In the genomic region with DNA sequence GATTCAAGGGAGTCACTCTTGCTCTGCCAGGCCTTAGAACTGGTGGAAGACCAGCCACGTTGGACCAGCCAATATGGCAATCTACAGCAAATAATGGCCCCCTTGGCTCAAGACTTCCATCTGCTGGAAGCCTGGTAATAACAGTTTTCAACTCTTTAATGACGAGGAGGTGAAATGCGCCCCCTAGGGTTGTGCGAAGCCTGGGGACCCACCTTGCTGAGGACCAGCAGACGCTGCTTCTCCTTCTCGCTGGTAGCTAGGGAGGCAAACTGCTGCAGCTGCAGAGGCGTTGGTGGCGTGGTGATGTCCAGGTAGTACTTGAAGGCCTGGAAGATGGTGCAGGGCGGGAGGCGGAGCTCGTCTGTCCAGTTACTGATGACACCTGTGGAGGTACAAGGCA, we compare ENCODE assay signal across 19 cellular contexts. TPM values are rescaled to one million over a fixed set of nuclear protein-coding genes. Genes with fewer than 3 reads are reported as not detected.
DNase-seq lines count a peak whose midpoint lies in the region; ATAC-seq and TF ChIP-seq lines count a peak whose summit lies in the region.
"Had no signal": no experiment of that assay in that cellular context is flagged by ENCODE, and none has a peak within 500 bp of the region (broad histone marks: within the 10 kb centered on the region; RNA-seq: fewer than 3 reads in every experiment).

No MANE protein-coding gene starts in this region.

- H2AFZ ChIP-seq in neural progenitor cell (replicated peaks) (no peak overlapping the region), PC-9 (no peak overlapping the region)

- no peak for ATAC-seq in activated CD4-positive, alpha-beta T cell treated with anti-CD3 and anti-CD28 coated beads for 36 hours
- ATAC-seq in activated T-helper 17 cell treated with anti-CD3 and anti-CD28 coated beads, Interleukin-2, amount 50 U/mL, for 72 hours (replicated peaks) = no peak

- H3K4me3 Mint-ChIP-seq in activated CD4-positive, alpha-beta T cell treated with anti-CD3 and anti-CD28 coated beads for 36 hours = no peak overlapping the region
- H3K4me3 Mint-ChIP-seq in neural progenitor cell = no peak overlapping the region
- H3K4me3 Mint-ChIP-seq in activated T-helper 17 cell treated with anti-CD3 and anti-CD28 coated beads, Interleukin-2, amount 50 U/mL, for 72 hours = no peak overlapping the region
- H3K4me3 Mint-ChIP-seq: activated B cell treated with CpG ODN at 0.5 μM for 24 hours; T-helper 1 cell treated with Interleukin-12 subunit alpha and Interleukin-12 subunit beta and Interleukin-4 antibody, amounts not matched to agents 30 μg/mL and 1 μg/mL, for 36 hours had no signal

- no peaks in the 10 kb centered on the region for H3K9me3 ChIP-seq in neural progenitor cell (ENCODE audit: low read depth)
- H3K9me3 ChIP-seq in PC-9 (ENCODE audit: insufficient read depth, low read depth) = no peaks in the 10 kb centered on the region
- H3K9me3 ChIP-seq: esophagus squamous epithelium, HAP-1, MG63 had no signal

- H3K4me2 ChIP-seq in neural progenitor cell (no peak overlapping the region), PC-9 (no peak overlapping the region)

- peaks cover 18% of the 10 kb centered on the region for H3K27me3 Mint-ChIP-seq in activated CD4-positive, alpha-beta T cell treated with anti-CD3 and anti-CD28 coated beads for 36 hours
- H3K27me3 Mint-ChIP-seq in neural progenitor cell (ENCODE audit: insufficient read depth, low read depth) = peaks cover 2% of the 10 kb centered on the region
- H3K27me3 Mint-ChIP-seq in activated T-helper 17 cell treated with anti-CD3 and anti-CD28 coated beads, Interleukin-2, amount 50 U/mL, for 72 hours = peaks cover 35% of the 10 kb centered on the region

- POLR2A ChIA-PET in activated CD4-positive, alpha-beta T cell treated with anti-CD3 and anti-CD28 coated beads for 36 hours (lab: Charles Lee) = no interaction called here
- POLR2A ChIA-PET in PC-9 (lab: Charles Lee; ENCODE audit: unreplicated experiment) = no interaction called here

- H3K27ac ChIP-seq in neural progenitor cell = no peak overlapping the region
- H3K27ac ChIP-seq in PC-9 = no peak overlapping the region
- H3K27ac ChIP-seq: esophagus squamous epithelium had no signal

- no peaks in the 10 kb centered on the region for H3F3A ChIP-seq in neural progenitor cell (ENCODE audit: low read depth)
- H3F3A ChIP-seq in PC-9 (ENCODE audit: insufficient read depth, low read depth) = no peaks in the 10 kb centered on the region

- H3K36me3 ChIP-seq in neural progenitor cell = no peaks in the 10 kb centered on the region
- H3K36me3 ChIP-seq in PC-9 (ENCODE audit: low read depth) = no peaks in the 10 kb centered on the region
- H3K36me3 ChIP-seq: esophagus squamous epithelium, HAP-1, MG63 had no signal

- H3K4me3 ChIP-seq in neural progenitor cell (no peak overlapping the region), PC-9 (no peak overlapping the region)
- H3K4me3 ChIP-seq: esophagus squamous epithelium, HAP-1, lung, MG63 had no signal

- no peaks in the 10 kb centered on the region for H3K27me3 ChIP-seq in neural progenitor cell
- peaks cover 91% of the 10 kb centered on the region for H3K27me3 ChIP-seq in PC-9 (ENCODE audit: insufficient read depth, low read depth)
- H3K27me3 ChIP-seq: MG63 had no signal

- CTCF ChIA-PET in activated CD4-positive, alpha-beta T cell treated with anti-CD3 and anti-CD28 coated beads for 36 hours (lab: Charles Lee) = interaction anchor here (1.0 to 1.3 kb wide), 2 partner anchors 21 to 606 kb away, joined by 4 read pairs; no protein-coding TSS in a partner anchor
- CTCF ChIA-PET in PC-9 (lab: Charles Lee) = no interaction called here

- H3K9me3 Mint-ChIP-seq in activated CD4-positive, alpha-beta T cell treated with anti-CD3 and anti-CD28 coated beads for 36 hours (ENCODE audit: low read depth) = no peaks in the 10 kb centered on the region
- H3K9me3 Mint-ChIP-seq in neural progenitor cell = peaks cover 2% of the 10 kb centered on the region
- no peaks in the 10 kb centered on the region for H3K9me3 Mint-ChIP-seq in activated T-helper 17 cell treated with anti-CD3 and anti-CD28 coated beads, Interleukin-2, amount 50 U/mL, for 72 hours
- H3K9me3 Mint-ChIP-seq: activated B cell treated with CpG ODN at 0.5 μM for 24 hours; T-helper 1 cell treated with Interleukin-12 subunit alpha and Interleukin-12 subunit beta and Interleukin-4 antibody, amounts not matched to agents 30 μg/mL and 1 μg/mL, for 36 hours had no signal

- intact Hi-C loops in activated CD4-positive, alpha-beta T cell treated with anti-CD3 and anti-CD28 coated beads for 36 hours (cut with DNase I, micrococcal nuclease) = no loop called here
- intact Hi-C loops in PC-9 (cut with micrococcal nuclease; ENCODE audit: unreplicated experiment) = loop anchor here (10.0 kb wide), 1 partner anchor 133 kb away; the partner anchor contains the start of gene NOS1

- no peak overlapping the region for H3K9ac ChIP-seq in neural progenitor cell

- H3K9me2 ChIP-seq in PC-9 (ENCODE audit: insufficient read depth) = no peaks in the 10 kb centered on the region

- DNase-seq in activated CD4-positive, alpha-beta T cell treated with anti-CD3 and anti-CD28 coated beads for 36 hours = peak; percentile 17
- DNase-seq in activated CD4-positive, alpha-beta T cell treated with anti-CD3 and anti-CD28 coated beads, Interleukin-2, amount 50 U/mL, for 4 hours = no peak
- DNase-seq in HT-29 (ENCODE audit: low spot score) (peak; percentile 4), RPMI8226 (peak; percentile 48), neural progenitor cell (ENCODE audit: low spot score) (no peak), PC-9 (no peak), NCI-H2029 (lab: John Stamatoyannopoulos, UW) (no peak)
- DNase-seq: activated B cell treated with CpG ODN at 0.5 μM for 24 hours, caudate nucleus, esophagus squamous epithelium, glutamatergic neuron, MG63, NCI-H2081 treated with DMSO at 0.1 percent for 48 hours, NCI-H774, Right ventricle myocardium superior had no signal

- H3K36me3 Mint-ChIP-seq in activated CD4-positive, alpha-beta T cell treated with anti-CD3 and anti-CD28 coated beads for 36 hours (ENCODE audit: low read depth) = no peaks in the 10 kb centered on the region
- no peaks in the 10 kb centered on the region for H3K36me3 Mint-ChIP-seq in neural progenitor cell
- no peaks in the 10 kb centered on the region for H3K36me3 Mint-ChIP-seq in activated T-helper 17 cell treated with anti-CD3 and anti-CD28 coated beads, Interleukin-2, amount 50 U/mL, for 72 hours (ENCODE audit: low read depth)

- no peak overlapping the region for H3K27ac Mint-ChIP-seq in activated CD4-positive, alpha-beta T cell treated with anti-CD3 and anti-CD28 coated beads for 36 hours
- H3K27ac Mint-ChIP-seq in neural progenitor cell = no peak overlapping the region
- H3K27ac Mint-ChIP-seq in activated T-helper 17 cell treated with anti-CD3 and anti-CD28 coated beads, Interleukin-2, amount 50 U/mL, for 72 hours = no peak overlapping the region
- H3K27ac Mint-ChIP-seq: activated B cell treated with CpG ODN at 0.5 μM for 24 hours; T-helper 1 cell treated with Interleukin-12 subunit alpha and Interleukin-12 subunit beta and Interleukin-4 antibody, amounts not matched to agents 30 μg/mL and 1 μg/mL, for 36 hours had no signal

- TF ChIP-seq CTCF in neural progenitor cell (IDR thresholded peaks at IDR 0.05) (peak; percentile 35), PC-9 (conservative IDR thresholded peaks at IDR 0.05) (no peak)

- H3K4me1 ChIP-seq in neural progenitor cell (no peaks in the 10 kb centered on the region), PC-9 (replicated peaks; ENCODE audit: insufficient read depth) (no peaks in the 10 kb centered on the region)
- H3K4me1 ChIP-seq: esophagus squamous epithelium, HAP-1 had no signal

- H3K79me2 ChIP-seq in neural progenitor cell (ENCODE audit: low read depth) (no peaks in the 10 kb centered on the region), PC-9 (ENCODE audit: low read depth) (no peaks in the 10 kb centered on the region)

- BruUV-seq in PC-9 (replicated peaks; lab: Mats Ljungman, UMichigan) = no TSS peak

- no peaks in the 10 kb centered on the region for H3K4me1 Mint-ChIP-seq in activated CD4-positive, alpha-beta T cell treated with anti-CD3 and anti-CD28 coated beads for 36 hours
- H3K4me1 Mint-ChIP-seq in neural progenitor cell = peaks cover 5% of the 10 kb centered on the region
- H3K4me1 Mint-ChIP-seq in activated T-helper 17 cell treated with anti-CD3 and anti-CD28 coated beads, Interleukin-2, amount 50 U/mL, for 72 hours = no peaks in the 10 kb centered on the region
- H3K4me1 Mint-ChIP-seq: activated B cell treated with CpG ODN at 0.5 μM for 24 hours had no signal

- H4K20me1 ChIP-seq in neural progenitor cell (ENCODE audit: low read depth) (no peaks in the 10 kb centered on the region), PC-9 (ENCODE audit: insufficient read depth) (no peaks in the 10 kb centered on the region)

RNA-seq across cellular contexts. Expression of gene FBXO21, which starts 41.5 kb away (rescaled TPM):
- 10 to 100 TPM; 22.8 to 28.2 TPM for total RNA-seq in activated CD4-positive, alpha-beta T cell treated with anti-CD3 and anti-CD28 coated beads for 36 hours
- 123 and 131 TPM in 2 replicates for total RNA-seq in HT-29 (2014; rRNA removed; shearing (Covaris generic))
- total RNA-seq in neural progenitor cell (ENCODE audit: low replicate concordance) (69.3 and 114 TPM in 2 replicates), PC-9 (2021) (31.4 and 32.4 TPM in 2 replicates)
- 10 to 100 TPM; 30.1 to 33.9 TPM for total RNA-seq in activated T-helper 17 cell treated with anti-CD3 and anti-CD28 coated beads, Interleukin-2, amount 50 U/mL, for 72 hours

Comparison
In these comparisons a context has a peak if more than half of its experiments do, and no peak if none do; other contexts are left out.
1. DNase-seq: peak in activated CD4-positive, alpha-beta T cell treated with anti-CD3 and anti-CD28 coated beads for 36 hours (single experiment), HT-29 (single experiment) and RPMI8226 (single experiment); none in activated CD4-positive, alpha-beta T cell treated with anti-CD3 and anti-CD28 coated beads, Interleukin-2, amount 50 U/mL, for 4 hours (0 of 2), neural progenitor cell (single experiment), PC-9 (0 of 2) and NCI-H2029 (single experiment).